Comparison of ENCODE assay signal across 8 cellular contexts in the genomic region with DNA sequence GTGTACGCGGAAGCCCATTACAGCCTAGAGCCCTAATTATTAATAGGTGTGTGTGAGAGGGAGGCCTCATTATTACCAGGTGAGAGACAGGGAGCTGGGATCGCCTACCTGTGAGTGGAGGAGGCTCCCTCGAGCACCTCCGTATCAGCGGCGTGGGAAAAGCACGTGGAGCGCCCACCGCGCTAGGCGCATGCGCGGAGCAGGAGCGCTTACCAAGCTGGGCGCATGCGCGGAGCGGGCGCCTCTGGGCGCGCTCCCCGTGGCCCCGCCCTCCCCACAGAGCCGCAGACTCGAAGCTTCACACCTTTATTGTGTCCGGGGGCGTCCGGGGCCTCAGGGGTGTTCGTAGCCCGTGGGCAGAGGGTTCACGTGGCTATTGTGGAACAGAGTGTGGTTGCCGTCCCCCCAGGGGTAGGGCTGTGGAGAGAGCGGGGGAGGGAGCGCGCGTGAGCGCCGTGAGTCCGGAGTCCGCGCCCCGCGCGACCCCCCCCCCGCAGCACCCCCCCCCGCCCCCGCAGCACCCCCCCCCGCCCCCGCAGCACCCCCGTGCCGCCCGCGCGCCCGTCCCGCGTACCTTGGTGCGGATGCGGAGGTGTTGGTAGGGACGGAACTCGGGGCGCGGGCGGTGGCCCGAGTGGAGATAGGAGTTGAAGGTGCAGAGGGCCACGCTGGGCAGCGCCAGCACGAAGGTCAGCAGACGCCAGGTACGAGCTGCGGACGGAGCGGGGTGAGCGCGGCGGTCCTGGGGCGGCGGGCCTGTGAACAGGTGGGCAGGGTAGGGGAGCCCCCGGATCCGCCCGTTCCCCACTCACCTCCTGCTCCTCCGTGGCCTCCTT. TPM values are rescaled to one million over a fixed set of nuclear protein-coding genes. Genes with fewer than 3 reads are reported as not detected.
A peak's percentile ranks its signal among the peaks of the same experiment; 100 is the strongest.
DNase-seq lines count a peak whose midpoint lies in the region; ATAC-seq and TF ChIP-seq lines count a peak whose summit lies in the region.

No MANE protein-coding gene starts in this region.

- H3K27ac ChIP-seq in ovary (peak overlapping the region in 1 of 2 donors; percentile 3), testis (peak overlapping the region; percentile 53 to 75)

- H3K27ac Mint-ChIP-seq in activated T-cell treated with anti-CD3 and anti-CD28 coated beads, Interleukin-2, amount 50 U/mL, for 24 hours, result no peak overlapping the region

- no peak for ATAC-seq in GM21723 (IDR thresholded peaks at IDR 0.05; ENCODE audit: unreplicated experiment)

- H3K27me3 Mint-ChIP-seq in activated T-cell treated with anti-CD3 and anti-CD28 coated beads, Interleukin-2, amount 50 U/mL, for 24 hours, result peaks cover 25% of the 10 kb centered on the region

- no peak for TF ChIP-seq EP300 in ovary (IDR thresholded peaks at IDR 0.05)

- no peaks in the 10 kb centered on the region for H3K36me3 Mint-ChIP-seq in activated T-cell treated with anti-CD3 and anti-CD28 coated beads, Interleukin-2, amount 50 U/mL, for 24 hours (ENCODE audit: low read depth)

- H3K27me3 ChIP-seq in ovary (no peaks in the 10 kb centered on the region), testis (no peaks in the 10 kb centered on the region)

- WGBS in ovary, 3 donors, result 7 to 12% (median 11%) methylated on average over 71 to 80 of the region's 83 CpGs
- 24 to 28% methylated on average over 48 to 51 of the region's 83 CpGs for WGBS in testis, 2 donors

- H3K4me1 ChIP-seq in ovary (ENCODE audit: insufficient read depth) (peaks cover 3% of the 10 kb centered on the region), testis (peaks cover 21% of the 10 kb centered on the region)

- H3K4me1 Mint-ChIP-seq in activated T-cell treated with anti-CD3 and anti-CD28 coated beads, Interleukin-2, amount 50 U/mL, for 24 hours (ENCODE audit: low read depth), result peaks cover 18% of the 10 kb centered on the region

- H3K4me3 Mint-ChIP-seq in activated T-cell treated with anti-CD3 and anti-CD28 coated beads, Interleukin-2, amount 50 U/mL, for 24 hours, result no peak overlapping the region

- peak overlapping the region; percentile 55 for H3K4me3 ChIP-seq in fibroblast of the aortic adventitia (ENCODE audit: low read depth, low read length)
- H3K4me3 ChIP-seq in ovary, result peak overlapping the region; percentile 44
- peak overlapping the region; percentile 48 to 55 for H3K4me3 ChIP-seq in testis

- DNase-seq in M059J (ENCODE audit: low read depth), result peak; percentile 22
- DNase-seq in activated T-cell treated with anti-CD3 and anti-CD28 coated beads, Interleukin-2, amount 50 U/mL, for 24 hours, result peak; percentile 81
- DNase-seq in fibroblast of the aortic adventitia (ENCODE audit: low read depth), result peak; percentile 50
- peak; percentile 66 to 84 (median 78) for DNase-seq in ovary
- peak; percentile 79 for DNase-seq in testis
- no peak for DNase-seq in GM19240 (ENCODE audit: insufficient read length, low spot score)
- DNase-seq in NAMALWA (ENCODE audit: low spot score), result no peak

- H3K36me3 ChIP-seq in ovary (no peaks in the 10 kb centered on the region), testis (ENCODE audit: low read depth, missing control alignments) (no peaks in the 10 kb centered on the region)

- H3K9me3 ChIP-seq in ovary (no peaks in the 10 kb centered on the region), testis (no peaks in the 10 kb centered on the region)

- H3K9me3 Mint-ChIP-seq in activated T-cell treated with anti-CD3 and anti-CD28 coated beads, Interleukin-2, amount 50 U/mL, for 24 hours, result no peaks in the 10 kb centered on the region

- TF ChIP-seq POLR2A in ovary (IDR thresholded peaks at IDR 0.05), result no peak
- TF ChIP-seq POLR2A in testis (IDR thresholded peaks at IDR 0.05), result no peak

- no peak for TF ChIP-seq CTCF in fibroblast of the aortic adventitia (IDR thresholded peaks at IDR 0.05; ENCODE audit: insufficient read depth, low read length)
- no peak for TF ChIP-seq CTCF in ovary (IDR thresholded peaks at IDR 0.05)
- no peak for TF ChIP-seq CTCF in testis (IDR thresholded peaks at IDR 0.05)

- intact Hi-C loops in ovary (cut with DNase I), result loop anchor here in 1 of 4 donors (10.0 kb wide), 1 partner anchor 223 kb away; the partner anchor contains the start of gene PYCARD
- intact Hi-C loops in testis (cut with DNase I; ENCODE audit: low total_unique reads), result no loop called here

RNA-seq across cellular contexts. Expression of gene COX6A2, which starts 0.5 kb away (rescaled TPM):
- total RNA-seq in M059J (2014; rRNA removed; shearing (Covaris generic)), result not detected in 2 replicates
- total RNA-seq in fibroblast of the aortic adventitia (ENCODE audit: low replicate concordance) (not detected in 2 replicates), ovary (not detected), testis (1 to 10 TPM in 1 of 2 donors, not detected in 1; 1.4 TPM)
- polyA plus RNA-seq in ovary (1 to 10 TPM in 1 of 2 donors, not detected in 1; 1.2 TPM), testis (ENCODE audit: insufficient read depth, low read depth, low replicate concordance) (14.9 TPM)

RNA-seq across cellular contexts. Expression of gene ZNF843, which starts 14.9 kb away (rescaled TPM):
- total RNA-seq in M059J (2014; rRNA removed; shearing (Covaris generic)), result 0.25 TPM in 1 of 2 replicates, not detected in the other
- total RNA-seq in fibroblast of the aortic adventitia (ENCODE audit: low replicate concordance) (0.25 and 0.99 TPM in 2 replicates), ovary (1 to 10 TPM; 2.1 to 5.0 (median 4.2) TPM), testis (1 to 10 TPM; 2.4 to 3.7 TPM)
- polyA plus RNA-seq in ovary (1 to 10 TPM; 2.2 to 2.8 TPM), testis (ENCODE audit: insufficient read depth, low read depth, low replicate concordance) (1.1 TPM)

RNA-seq across cellular contexts. Expression of gene ARMC5, which starts 31.6 kb away (rescaled TPM):
- 8.6 and 17.7 TPM in 2 replicates for total RNA-seq in M059J (2014; rRNA removed; shearing (Covaris generic))
- total RNA-seq in fibroblast of the aortic adventitia (ENCODE audit: low replicate concordance), result 7.4 and 16.9 TPM in 2 replicates
- 10 to 100 TPM in 5 of 7 donors, 1 to 10 TPM in 2; 8.1 to 16.1 (median 11.0) TPM for total RNA-seq in ovary
- 10 to 100 TPM in 1 of 2 donors, 1 to 10 TPM in 1; 2.2 to 11.4 TPM for polyA plus RNA-seq in ovary
- 10 to 100 TPM; 19.1 to 21.3 TPM for total RNA-seq in testis
- polyA plus RNA-seq in testis (ENCODE audit: insufficient read depth, low read depth, low replicate concordance), result 11.0 TPM

RNA-seq across cellular contexts. Expression of gene ITGAD, which starts 34.5 kb away (rescaled TPM):
- total RNA-seq in M059J (2014; rRNA removed; shearing (Covaris generic)), result 0.05 TPM in 1 of 2 replicates, not detected in the other
- total RNA-seq in fibroblast of the aortic adventitia (ENCODE audit: low replicate concordance) (not detected in 2 replicates), ovary (under 1 TPM in 2 of 7 donors, not detected in 5; 0.10 to 0.15 TPM), testis (under 1 TPM in 1 of 2 donors, not detected in 1; 0.19 TPM)
- polyA plus RNA-seq in ovary (1 to 10 TPM in 1 of 2 donors, under 1 TPM in 1; 0.05 to 2.7 TPM), testis (ENCODE audit: insufficient read depth, low read depth, low replicate concordance) (not detected)

RNA-seq across cellular contexts. Expression of gene TGFB1I1, which starts 44.3 kb away (rescaled TPM):
- 32.8 and 37.5 TPM in 2 replicates for total RNA-seq in M059J (2014; rRNA removed; shearing (Covaris generic))
- total RNA-seq in fibroblast of the aortic adventitia (ENCODE audit: low replicate concordance), result 30.3 and 56.7 TPM in 2 replicates
- 100 to 1,000 TPM in 5 of 7 donors, 10 to 100 TPM in 2; 38.0 to 216 (median 156) TPM for total RNA-seq in ovary
- polyA plus RNA-seq in ovary, result 10 to 100 TPM; 78.5 to 82.2 TPM
- 10 to 100 TPM; 13.6 to 28.4 TPM for total RNA-seq in testis
- 31.7 TPM for polyA plus RNA-seq in testis (ENCODE audit: insufficient read depth, low read depth, low replicate concordance)

Comparison
In these comparisons a context has a peak if more than half of its experiments do, and no peak if none do; other contexts are left out.
1. DNase-seq: peak in M059J (single experiment), activated T-cell treated with anti-CD3 and anti-CD28 coated beads, Interleukin-2, amount 50 U/mL, for 24 hours (single experiment), fibroblast of the aortic adventitia (single experiment), ovary (5 of 5) and testis (single experiment); none in GM19240 (single experiment) and NAMALWA (single experiment).
2. Peak in every context shown above with its lines, with median percentiles within 50 percentile points of each other: H3K4me3 ChIP-seq.